Comparison of ENCODE assay signal across 30 cellular contexts in the genomic region with DNA sequence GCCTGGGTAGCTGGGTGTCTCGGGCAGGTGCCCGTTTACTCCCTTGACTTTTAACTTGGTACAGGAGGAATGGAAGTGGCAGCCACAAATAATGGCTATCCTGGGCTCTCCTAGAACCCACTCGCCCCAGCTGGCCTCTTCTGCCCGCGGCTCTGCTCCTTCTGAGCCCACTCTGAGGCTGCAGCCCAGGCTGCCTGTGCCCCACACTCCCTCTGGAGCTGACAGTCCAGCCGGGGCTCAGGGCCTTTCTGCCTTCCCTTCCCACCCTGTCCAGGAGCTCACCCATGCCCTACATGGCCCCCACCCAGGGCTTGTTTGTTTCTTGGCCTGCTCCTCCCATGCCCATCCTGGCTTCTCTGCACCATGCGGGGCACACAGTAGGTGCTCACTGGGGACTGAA.
"Had no signal": no experiment of that assay in that cellular context is flagged by ENCODE, and none has a peak within 500 bp of the region (broad histone marks: within the 10 kb centered on the region; RNA-seq: fewer than 3 reads in every experiment).

No MANE protein-coding gene starts in this region.

- H3K27me3 Mint-ChIP-seq: activated naive CD4-positive, alpha-beta T cell treated with anti-CD3 and anti-CD28 coated beads, Interleukin-2, amount 50 U/mL, for 24 hours; activated naive CD8-positive, alpha-beta T cell treated with anti-CD3 and anti-CD28 coated beads for 36 hours; activated T-cell treated with anti-CD3 and anti-CD28 coated beads, Interleukin-2, amount 50 U/mL, for 24 hours; effector memory CD8-positive, alpha-beta T cell; T-helper 17 cell had no signal

- H3K9me3 Mint-ChIP-seq: activated naive CD4-positive, alpha-beta T cell treated with anti-CD3 and anti-CD28 coated beads, Interleukin-2, amount 50 U/mL, for 24 hours; activated naive CD8-positive, alpha-beta T cell treated with anti-CD3 and anti-CD28 coated beads for 36 hours; activated T-cell treated with anti-CD3 and anti-CD28 coated beads, Interleukin-2, amount 50 U/mL, for 24 hours; activated T-cell treated with anti-CD3 and anti-CD28 coated beads, Interleukin-2, amount 50 U/mL, for 72 hours; effector memory CD8-positive, alpha-beta T cell; T-helper 2 cell treated with Interferon-gamma antibody and Interleukin-4, amounts not matched to agents 5 μg/mL and 100 μg/mL, for 36 hours had no signal

- ATAC-seq: activated T-cell treated with anti-CD3 and anti-CD28 coated beads, Interleukin-2, amount 50 U/mL, for 72 hours; body of pancreas; effector memory CD8-positive, alpha-beta T cell; foreskin keratinocyte; gastrocnemius medialis; T-helper 17 cell had no signal

- H3K27ac Mint-ChIP-seq: activated naive CD4-positive, alpha-beta T cell treated with anti-CD3 and anti-CD28 coated beads, Interleukin-2, amount 50 U/mL, for 24 hours; activated naive CD8-positive, alpha-beta T cell treated with anti-CD3 and anti-CD28 coated beads for 36 hours; activated T-cell treated with anti-CD3 and anti-CD28 coated beads, Interleukin-2, amount 50 U/mL, for 72 hours; effector memory CD8-positive, alpha-beta T cell; T-helper 17 cell had no signal

- DNase-seq: activated CD4-positive, alpha-beta T cell treated with anti-CD3 and anti-CD28 coated beads for 4 hours; activated CD4-positive, alpha-beta T cell treated with anti-CD3 and anti-CD28 coated beads, Interleukin-2, amount 50 U/mL, for 1 hour; activated CD4-positive, alpha-beta T cell treated with anti-CD3 and anti-CD28 coated beads, Interleukin-2, amount 50 U/mL, for 48 hours; activated CD4-positive, CD25-positive, alpha-beta regulatory T cell; activated CD4-positive, CD25-positive, alpha-beta regulatory T cell treated with anti-CD3 and anti-CD28 coated beads, Interleukin-2, amount 50 U/mL, for 72 hours; activated CD8-positive, alpha-beta memory T cell treated with anti-CD3 and anti-CD28 coated beads, Interleukin-2, amount 50 U/mL, for 48 hours; activated gamma-delta T cell; activated naive CD4-positive, alpha-beta T cell; activated naive CD8-positive, alpha-beta T cell treated with anti-CD3 and anti-CD28 coated beads for 36 hours; activated T-cell treated with anti-CD3 and anti-CD28 coated beads for 4 hours; activated T-cell treated with anti-CD3 and anti-CD28 coated beads, Interleukin-2, amount 50 U/mL, for 24 hours; activated T-cell treated with anti-CD3 and anti-CD28 coated beads, Interleukin-2, amount 50 U/mL, for 72 hours; amygdala; aorta; body of pancreas; caudate nucleus; cortex of kidney; dermis blood vessel endothelial cell; effector CD4-positive, alpha-beta T cell; effector memory CD8-positive, alpha-beta T cell; erythroblast; foreskin keratinocyte; gastrocnemius medialis; glutamatergic neuron; SK-N-SH; T-helper 1 cell; T-helper 17 cell; T1000 had no signal

- H3K4me3 Mint-ChIP-seq: activated naive CD4-positive, alpha-beta T cell treated with anti-CD3 and anti-CD28 coated beads, Interleukin-2, amount 50 U/mL, for 24 hours; activated naive CD8-positive, alpha-beta T cell treated with anti-CD3 and anti-CD28 coated beads for 36 hours; activated T-cell treated with anti-CD3 and anti-CD28 coated beads, Interleukin-2, amount 50 U/mL, for 24 hours; activated T-cell treated with anti-CD3 and anti-CD28 coated beads, Interleukin-2, amount 50 U/mL, for 72 hours; effector memory CD8-positive, alpha-beta T cell; T-helper 17 cell; T-helper 2 cell treated with Interferon-gamma antibody and Interleukin-4, amounts not matched to agents 5 μg/mL and 100 μg/mL, for 36 hours had no signal
